In genomic region chr14:32980178-32980886, GRCh38 we compare ENCODE assay signal across 18 cellular contexts. TPM values are rescaled to one million over a fixed set of nuclear protein-coding genes. Genes with fewer than 3 reads are reported as not detected.
"Had no signal": no experiment of that assay in that cellular context is flagged by ENCODE, and none has a peak within 500 bp of the region (broad histone marks: within the 10 kb centered on the region; RNA-seq: fewer than 3 reads in every experiment).

No MANE protein-coding gene starts in this region.

- H3K27me3 ChIP-seq: esophagus squamous epithelium, right atrium auricular region, transverse colon had no signal

- H3K36me3 ChIP-seq: esophagus squamous epithelium, right atrium auricular region, transverse colon, WERI-Rb-1 had no signal

- H3K4me1 ChIP-seq: esophagus squamous epithelium, right atrium auricular region, transverse colon had no signal

- ATAC-seq: activated naive CD8-positive, alpha-beta T cell treated with anti-CD3 and anti-CD28 coated beads, Interleukin-2, amount 50 U/mL, for 24 hours; activated T-helper 17 cell treated with anti-CD3 and anti-CD28 coated beads, Interleukin-2, amount 50 U/mL, for 72 hours had no signal

- H3K27ac ChIP-seq: esophagus squamous epithelium, right atrium auricular region, skin epidermis, transverse colon, WERI-Rb-1 had no signal

- DNase-seq: activated CD4-positive, alpha-beta T cell treated with anti-CD3 and anti-CD28 coated beads, Interleukin-2, amount 50 U/mL, for 48 hours; activated naive CD4-positive, alpha-beta T cell treated with anti-CD3 and anti-CD28 coated beads for 36 hours; activated naive CD8-positive, alpha-beta T cell treated with anti-CD3 and anti-CD28 coated beads, Interleukin-2, amount 50 U/mL, for 24 hours; aorta; effector CD8-positive, alpha-beta T cell; esophagus squamous epithelium; glutamatergic neuron; nephron progenitor cell; occipital lobe; stimulated activated CD4-positive, alpha-beta T cell treated with anti-CD3 and anti-CD28 coated beads, Interleukin-15, amount 100 ng/mL, for 24 hours; stimulated activated CD4-positive, alpha-beta T cell treated with anti-CD3 and anti-CD28 coated beads, Interleukin-4, amount 100 ng/mL, for 24 hours; stimulated activated naive CD4-positive, alpha-beta T cell; T1000; transverse colon; WERI-Rb-1 had no signal

- H3K4me3 ChIP-seq: esophagus squamous epithelium, right atrium auricular region, skin epidermis, transverse colon had no signal

- H3K9me3 ChIP-seq: esophagus squamous epithelium, right atrium auricular region, transverse colon had no signal

RNA-seq across cellular contexts. Expression of gene NPAS3, which starts 41.7 kb away (rescaled TPM):
- total RNA-seq: activated naive CD4-positive, alpha-beta T cell treated with anti-CD3 and anti-CD28 coated beads for 36 hours; activated T-helper 17 cell treated with anti-CD3 and anti-CD28 coated beads, Interleukin-2, amount 50 U/mL, for 72 hours had no signal
